21 cellular contexts compared by ENCODE assay signal in genomic region chr2:20643826-20644225, GRCh38. TPM values are rescaled to one million over a fixed set of nuclear protein-coding genes. Genes with fewer than 3 reads are reported as not detected.
"Had no signal": no experiment of that assay in that cellular context is flagged by ENCODE, and none has a peak within 500 bp of the region (broad histone marks: within the 10 kb centered on the region; RNA-seq: fewer than 3 reads in every experiment).

No MANE protein-coding gene starts in this region.

- H3K4me3 ChIP-seq: lower lobe of right lung, spleen, upper lobe of right lung had no signal

- H3K27ac ChIP-seq: lower lobe of right lung, spleen, upper lobe of right lung, VCaP had no signal

- DNase-seq: activated CD4-positive, alpha-beta T cell treated with anti-CD3 and anti-CD28 coated beads, Interleukin-2, amount 50 U/mL, for 1 hour; activated CD8-positive, alpha-beta T cell treated with anti-CD3 and anti-CD28 coated beads, Interleukin-2, amount 10 ng/mL, durations not matched to agents 7 days and 5 days; activated gamma-delta T cell treated with Interleukin-2 at 50 U/mL for 16 hours; anterior cingulate cortex; foreskin fibroblast; lower lobe of right lung; natural killer cell; retina; stimulated activated CD4-positive, alpha-beta T cell treated with anti-CD3 and anti-CD28 coated beads, Interleukin-4, amount 100 ng/mL, for 1 hour; stimulated activated naive CD4-positive, alpha-beta T cell treated with Interleukin-2 at 50 U/mL for 16 hours; T-cell; upper lobe of right lung had no signal

- H3K9me3 ChIP-seq: lower lobe of right lung, spleen, upper lobe of right lung had no signal

- H3K27me3 Mint-ChIP-seq: activated naive CD4-positive, alpha-beta T cell treated with anti-CD3 and anti-CD28 coated beads, Interleukin-2, amount 50 U/mL, for 24 hours; brain; T-cell had no signal

- ATAC-seq: activated CD4-positive, CD25-positive, alpha-beta regulatory T cell treated with anti-CD3 and anti-CD28 coated beads, Interleukin-2, amount 50 U/mL, for 24 hours; activated CD8-positive, alpha-beta T cell treated with anti-CD3 and anti-CD28 coated beads, Interleukin-2, amount 10 ng/mL, durations not matched to agents 7 days and 5 days; natural killer cell; T-cell had no signal

- H3K9me3 Mint-ChIP-seq: activated naive CD4-positive, alpha-beta T cell treated with anti-CD3 and anti-CD28 coated beads, Interleukin-2, amount 50 U/mL, for 24 hours; activated T-helper 1 cell treated with anti-CD3 and anti-CD28 coated beads, Interleukin-12 subunit alpha, Interleukin-12 subunit beta, Interleukin-2, Interleukin-4 antibody, amounts not matched to agents 30 ng/mL and 10 ng/mL and 1 ng/mL, durations not matched to agents 14 hours and 24 hours and 36 hours; brain; natural killer cell; T-cell; T-helper 2 cell treated with Interferon-gamma antibody and Interleukin-4, amounts not matched to agents 5 μg/mL and 100 μg/mL, for 36 hours had no signal

- H3K27me3 ChIP-seq: spleen, upper lobe of right lung had no signal

- H3K27ac Mint-ChIP-seq: activated CD8-positive, alpha-beta T cell treated with anti-CD3 and anti-CD28 coated beads, Interleukin-2, amount 10 ng/mL, durations not matched to agents 7 days and 5 days; activated naive CD4-positive, alpha-beta T cell treated with anti-CD3 and anti-CD28 coated beads, Interleukin-2, amount 50 U/mL, for 24 hours; activated T-helper 1 cell treated with anti-CD3 and anti-CD28 coated beads, Interleukin-12 subunit alpha, Interleukin-12 subunit beta, Interleukin-2, Interleukin-4 antibody, amounts not matched to agents 30 ng/mL and 10 ng/mL and 1 ng/mL, durations not matched to agents 14 hours and 24 hours and 36 hours; T-cell; T-helper 2 cell treated with Interferon-gamma antibody and Interleukin-4, amounts not matched to agents 5 μg/mL and 100 μg/mL, for 36 hours had no signal

- H3K4me3 Mint-ChIP-seq: activated CD8-positive, alpha-beta T cell treated with anti-CD3 and anti-CD28 coated beads, Interleukin-2, amount 10 ng/mL, durations not matched to agents 7 days and 5 days; activated naive CD4-positive, alpha-beta T cell treated with anti-CD3 and anti-CD28 coated beads, Interleukin-2, amount 50 U/mL, for 24 hours; activated T-helper 1 cell treated with anti-CD3 and anti-CD28 coated beads, Interleukin-12 subunit alpha, Interleukin-12 subunit beta, Interleukin-2, Interleukin-4 antibody, amounts not matched to agents 30 ng/mL and 10 ng/mL and 1 ng/mL, durations not matched to agents 14 hours and 24 hours and 36 hours; brain; natural killer cell; T-cell; T-helper 2 cell treated with Interferon-gamma antibody and Interleukin-4, amounts not matched to agents 5 μg/mL and 100 μg/mL, for 36 hours had no signal

- H3K36me3 Mint-ChIP-seq: brain had no signal

RNA-seq across cellular contexts. Expression of gene GDF7, which starts 23.1 kb away (rescaled TPM):
- total RNA-seq: activated CD8-positive, alpha-beta T cell treated with anti-CD3 and anti-CD28 coated beads, Interleukin-2, amount 10 ng/mL, durations not matched to agents 7 days and 5 days; osteoblast had no signal
- polyA plus RNA-seq: fibroblast of lung had no signal
